In the genomic region with DNA sequence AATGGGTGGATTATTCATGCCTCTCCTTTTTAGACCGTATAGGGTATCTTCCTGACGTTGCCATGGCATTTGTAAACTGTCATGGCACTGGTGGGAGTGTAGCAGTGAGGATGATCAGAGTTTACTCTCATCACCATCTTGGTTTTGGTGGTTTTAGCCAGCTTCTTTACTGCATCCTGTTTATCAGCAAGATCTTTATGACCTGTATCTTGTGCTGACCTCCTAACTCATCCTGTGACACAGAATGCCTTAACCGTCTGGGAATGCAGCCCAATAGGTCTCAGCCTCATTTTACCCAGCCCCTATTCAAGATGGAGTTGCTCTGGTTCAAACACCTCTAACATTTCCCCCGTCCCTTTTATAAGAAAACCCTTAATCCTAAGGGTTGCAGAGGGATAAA, we compare ENCODE assay signal across 15 cellular contexts. TPM values are rescaled to one million over a fixed set of nuclear protein-coding genes. Genes with fewer than 3 reads are reported as not detected.
"Had no signal": no experiment of that assay in that cellular context is flagged by ENCODE, and none has a peak within 500 bp of the region (broad histone marks: within the 10 kb centered on the region; RNA-seq: fewer than 3 reads in every experiment).

No MANE protein-coding gene starts in this region.

RNA-seq across cellular contexts. Expression of gene LRTM1, which starts 50.1 kb away (rescaled TPM):
- total RNA-seq: stomach, subcutaneous adipose tissue, suprapubic skin, temporal lobe, testis, thoracic aorta, thyroid gland, tibial nerve, transverse colon, upper lobe of left lung, upper lobe of right lung, ureter, uterus, vagina had no signal
- polyA plus RNA-seq: stomach, urinary bladder had no signal
